Comparison of ENCODE assay signal across 8 cellular contexts in the genomic region with DNA sequence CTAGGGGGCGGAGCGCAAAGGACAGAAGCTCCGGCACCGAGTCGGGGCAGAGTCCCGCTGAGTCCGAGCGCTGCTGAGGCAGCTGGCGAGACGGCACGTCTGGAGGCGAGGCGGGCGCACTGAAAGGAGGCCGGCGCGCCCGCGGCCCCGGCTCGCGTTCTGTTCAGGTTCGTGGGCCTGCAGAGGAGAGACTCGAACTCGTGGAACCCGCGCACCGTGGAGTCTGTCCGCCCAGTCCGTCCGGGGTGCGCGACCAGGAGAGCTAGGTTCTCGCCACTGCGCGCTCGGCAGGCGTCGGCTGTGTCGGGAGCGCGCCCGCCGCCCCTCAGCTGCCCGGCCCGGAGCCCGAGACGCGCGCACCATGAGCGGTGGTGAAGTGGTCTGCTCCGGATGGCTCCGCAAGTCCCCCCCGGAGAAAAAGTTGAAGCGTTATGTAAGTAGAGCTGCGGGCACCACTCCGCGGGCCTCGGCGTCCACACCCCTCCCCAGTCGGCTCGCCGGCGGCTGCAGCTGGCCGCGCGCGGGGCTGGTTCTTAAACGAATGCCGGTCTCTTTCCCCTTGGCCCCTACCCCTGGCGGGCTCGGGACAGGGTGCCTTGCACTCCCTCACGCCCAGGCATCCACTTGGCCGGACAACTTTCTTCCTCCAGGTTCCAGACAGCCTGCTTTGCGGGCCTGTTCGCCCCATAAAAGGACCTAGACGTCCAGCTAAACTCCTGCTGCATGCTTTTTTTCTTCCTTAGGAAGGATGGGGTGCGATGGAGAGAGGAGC. TPM values are rescaled to one million over a fixed set of nuclear protein-coding genes. Genes with fewer than 3 reads are reported as not detected.
DNase-seq lines count a peak whose midpoint lies in the region; ATAC-seq and TF ChIP-seq lines count a peak whose summit lies in the region.

A gene (plus strand): TSS at position 49 of the 772 bp plus-strand sequence. CDS start 313 bp downstream, at position 362.

- TF ChIP-seq EP300 in tibial nerve (IDR thresholded peaks at IDR 0.05), result peak in 1 of 2 donors; percentile 80

- no peaks in the 10 kb centered on the region for H3K36me3 ChIP-seq in ACC112 (ENCODE audit: insufficient read depth, low read length)
- no peaks in the 10 kb centered on the region for H3K36me3 ChIP-seq in MG63
- no peaks in the 10 kb centered on the region for H3K36me3 ChIP-seq in mucosa of descending colon (ENCODE audit: low read depth)
- H3K36me3 ChIP-seq in tibial nerve, result no peaks in the 10 kb centered on the region

- peaks cover 4% of the 10 kb centered on the region for H3K4me1 ChIP-seq in ACC112 (ENCODE audit: control insufficient read depth, insufficient read depth, low read length, unreplicated experiment)
- peaks cover 38% of the 10 kb centered on the region for H3K4me1 ChIP-seq in mucosa of descending colon (ENCODE audit: low read depth)
- peaks cover 0 to 51% (median 14%) of the 10 kb centered on the region in 4 donors for H3K4me1 ChIP-seq in tibial nerve

- ATAC-seq in mucosa of descending colon, result peak; percentile 82

- intact Hi-C loops in mucosa of descending colon (cut with DNase I, micrococcal nuclease), result no loop called here

- TF ChIP-seq POLR2A in tibial nerve (IDR thresholded peaks at IDR 0.05), result peak in 1 of 2 donors; percentile 59

- peaks cover 27% of the 10 kb centered on the region for H3K79me2 ChIP-seq in ACC112 (ENCODE audit: control insufficient read depth, insufficient read depth, low read length, unreplicated experiment)

- 0% methylated on average over 14 to 57 of the region's 78 CpGs for WGBS in tibial nerve, 2 donors

- peak within 1 kb of the TSS; percentile 92 for H3K4me3 ChIP-seq in ACC112 (ENCODE audit: low read depth, low read length)
- H3K4me3 ChIP-seq in MG63, result peak within 1 kb of the TSS; percentile 66
- H3K4me3 ChIP-seq in epithelial cell of proximal tubule (ENCODE audit: low read depth, low read length), result peak within 1 kb of the TSS; percentile 77
- peak within 1 kb of the TSS; percentile 80 for H3K4me3 ChIP-seq in mucosa of descending colon
- peak within 1 kb of the TSS; percentile 62 to 94 (median 84) for H3K4me3 ChIP-seq in tibial nerve

- peak; percentile 36 for TF ChIP-seq CTCF in GM10266 (IDR thresholded peaks at IDR 0.05; ENCODE audit: control insufficient read depth, insufficient read depth, low read depth, missing control alignments)
- peak; percentile 29; the same call in 1 of the 2 replicates for TF ChIP-seq CTCF in VCaP (conservative IDR thresholded peaks at IDR 0.05)
- peak; percentile 19 for TF ChIP-seq CTCF in epithelial cell of proximal tubule (conservative IDR thresholded peaks at IDR 0.05; ENCODE audit: low read depth, low read length)
- no peak for TF ChIP-seq CTCF in mucosa of descending colon (IDR thresholded peaks at IDR 0.05)
- TF ChIP-seq CTCF in tibial nerve (IDR thresholded peaks at IDR 0.05), result peak in 2 of 5 experiments; percentile 26 to 49

- no peaks in the 10 kb centered on the region for H3K27me3 ChIP-seq in ACC112 (ENCODE audit: insufficient read depth, low read length)
- H3K27me3 ChIP-seq in MG63, result no peaks in the 10 kb centered on the region
- H3K27me3 ChIP-seq in tibial nerve, result no peaks in the 10 kb centered on the region

- H3K9me3 ChIP-seq in MG63 (no peaks in the 10 kb centered on the region), mucosa of descending colon (no peaks in the 10 kb centered on the region), tibial nerve (no peaks in the 10 kb centered on the region)

- DNase-seq in GM10266 (ENCODE audit: extremely low spot score), result peak; percentile 79
- DNase-seq in HCEC 1CT, result peak; percentile 71
- peak; percentile 60 for DNase-seq in MG63
- DNase-seq in epithelial cell of proximal tubule (ENCODE audit: low read depth), result no peak
- peak; percentile 83 to 87 (median 85) for DNase-seq in mucosa of descending colon
- peak; percentile 61 to 67 for DNase-seq in tibial nerve (ENCODE audit: low spot score in 2 of 2)

- peak within 1 kb of the TSS; percentile 80 for H2AFZ ChIP-seq in ACC112 (ENCODE audit: low read length, unreplicated experiment)

- H3K27ac ChIP-seq in ACC112 (ENCODE audit: low read depth, low read length) (peak within 1 kb of the TSS; percentile 79), VCaP (peak within 1 kb of the TSS; percentile 85), tibial nerve (peak within 1 kb of the TSS in 2 of 4 donors; percentile 92 to 95)

RNA-seq across cellular contexts. Expression of the gene that starts here (rescaled TPM):
- 1.2 and 3.4 TPM in 2 replicates for total RNA-seq in MG63 (2014; rRNA removed; shearing (Covaris generic); ENCODE audit: low replicate concordance)
- 5.5 and 12.2 TPM in 2 replicates for total RNA-seq in epithelial cell of proximal tubule
- total RNA-seq in mucosa of descending colon, result 100 to 1,000 TPM in 1 of 3 donors, 10 to 100 TPM in 2; 62.3 to 104 (median 84.0) TPM
- total RNA-seq in tibial nerve, result 100 to 1,000 TPM in 1 of 4 donors, 10 to 100 TPM in 3; 50.7 to 123 (median 81.4) TPM
